1 cellular context compared by ENCODE assay signal in genomic region chr10:21273400-21273968, GRCh38.
TF ChIP-seq lines count a peak whose summit lies in the region.

No MANE protein-coding gene starts in this region.

TF ChIP-seq in K562, 482 proteins besides CTCF, POLR2A, EP300 and RAD21 (continued from another document):
- TF ChIP-seq ZNF589 (CRISPR knock-in tag; IDR thresholded peaks at IDR 0.05; ENCODE audit: low read depth) (0 out of 2 replicates have a peak, but pooled peaks have one; percentile 16), ZNF175 (CRISPR knock-in tag; IDR thresholded peaks at IDR 0.05; ENCODE audit: low read depth) (peak; percentile 50; the same call in 1 of the 2 replicates), SREBF1 (IDR thresholded peaks at IDR 0.05; ENCODE audit: borderline replicate concordance, low read depth, low read length) (no peak), HNRNPH1 (optimal IDR thresholded peaks at IDR 0.05; ENCODE audit: low read depth, low read length) (no peak), BCOR (IDR thresholded peaks at IDR 0.05) (no peak), RBM22 (IDR thresholded peaks at IDR 0.05; ENCODE audit: low read depth, low read length, poor library complexity, severe bottlenecking) (no peak), CBFA2T2 (conservative IDR thresholded peaks at IDR 0.05) (no peak), CBX5 (IDR thresholded peaks at IDR 0.05; ENCODE audit: borderline replicate concordance, low read depth) (no peak), ZBED1 (IDR thresholded peaks at IDR 0.05) (no peak), CHCHD3 (CRISPR knock-in tag; IDR thresholded peaks at IDR 0.05) (no peak), COPS2 (conservative IDR thresholded peaks at IDR 0.05) (no peak), BRCA1 (IDR thresholded peaks at IDR 0.05) (no peak), BRCA1 (CRISPR knock-in tag; IDR thresholded peaks at IDR 0.05) (no peak), RFX1 (IDR thresholded peaks at IDR 0.05) (no peak), SMAD4 (CRISPR knock-in tag; conservative IDR thresholded peaks at IDR 0.05) (peak; percentile 51; the same call in 1 of the 2 replicates), FIP1L1 (IDR thresholded peaks at IDR 0.05; ENCODE audit: low read depth, low read length, poor library complexity, severe bottlenecking) (no peak), CTBP1 (IDR thresholded peaks at IDR 0.05; ENCODE audit: borderline replicate concordance) (0 out of 2 replicates have a peak, but pooled peaks have one; percentile 21), ZNF253 (CRISPR knock-in tag; conservative IDR thresholded peaks at IDR 0.05) (no peak), HIVEP1 (CRISPR knock-in tag; IDR thresholded peaks at IDR 0.05) (no peak), CEBPZ (IDR thresholded peaks at IDR 0.05; ENCODE audit: borderline replicate concordance, low read depth, low read length) (no peak), PTRF (tag; IDR thresholded peaks at IDR 0.05) (no peak), ATF4 (CRISPR knock-in tag; IDR thresholded peaks at IDR 0.05) (no peak), FOXJ3 (CRISPR knock-in tag; IDR thresholded peaks at IDR 0.05) (no peak), FOXP1 (CRISPR knock-in tag; IDR thresholded peaks at IDR 0.05) (no peak), ELF4 (CRISPR knock-in tag; IDR thresholded peaks at IDR 0.05) (no peak), MCM3 (IDR thresholded peaks at IDR 0.05) (no peak), CBFA2T3 (IDR thresholded peaks at IDR 0.05) (peak; percentile 36; the same call in 1 of the 2 replicates), ASH1L (IDR thresholded peaks at IDR 0.05; ENCODE audit: borderline replicate concordance, low read depth, partially characterized antibody) (no peak), HDAC8 (tag; IDR thresholded peaks at IDR 0.05) (no peak), SPI1 (IDR thresholded peaks at IDR 0.05; ENCODE audit: borderline replicate concordance, low read depth, low read length) (peak; percentile 65; the same call in 1 of the 2 replicates), RBM17 (IDR thresholded peaks at IDR 0.05; ENCODE audit: borderline replicate concordance, low read depth, low read length) (no peak), NR3C1 (CRISPR knock-in tag; IDR thresholded peaks at IDR 0.05) (no peak), RBM15 (IDR thresholded peaks at IDR 0.05; ENCODE audit: insufficient read depth, low read length) (no peak), PRPF4 (IDR thresholded peaks at IDR 0.05; ENCODE audit: insufficient read depth, low read depth, low read length, poor library complexity, severe bottlenecking) (no peak), KDM4B (IDR thresholded peaks at IDR 0.05; ENCODE audit: borderline replicate concordance in 2 of 2, low read depth in 1 of 2) (no peak), NFIC (IDR thresholded peaks at IDR 0.05) (no peak), NFIX (CRISPR knock-in tag; IDR thresholded peaks at IDR 0.05; ENCODE audit: low read depth) (no peak), KAT7 (CRISPR knock-in tag; IDR thresholded peaks at IDR 0.05; ENCODE audit: borderline replicate concordance) (no peak), PKNOX1 (IDR thresholded peaks at IDR 0.05) (no peak), ZNF717 (CRISPR knock-in tag; IDR thresholded peaks at IDR 0.05) (no peak), ZBTB40 (IDR thresholded peaks at IDR 0.05) (no peak), ZBTB40 (CRISPR knock-in tag; IDR thresholded peaks at IDR 0.05) (no peak), MED1 (CRISPR knock-in tag; IDR thresholded peaks at IDR 0.05; ENCODE audit: borderline replicate concordance) (no peak)
